ENCODE assay signal across 23 cellular contexts in the genomic region with DNA sequence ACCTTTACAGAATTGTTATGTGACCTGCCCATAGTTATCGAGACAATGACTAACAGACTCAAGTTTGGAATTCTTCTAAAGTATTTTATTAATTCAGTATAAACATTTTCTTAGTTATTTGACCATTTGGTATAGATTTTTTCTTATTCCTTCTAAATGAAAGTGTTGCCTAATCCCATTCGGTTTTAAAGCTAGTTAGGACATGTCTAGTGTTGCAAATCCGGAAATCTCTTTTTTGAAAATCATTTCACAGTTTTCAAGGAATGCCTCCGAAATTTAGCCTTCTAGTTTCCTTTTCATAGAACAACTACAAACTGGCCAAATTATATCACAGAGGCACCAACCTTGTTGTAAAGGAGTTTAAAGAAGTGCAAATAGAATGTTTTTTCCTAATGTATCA.
"Had no signal": no experiment of that assay in that cellular context is flagged by ENCODE, and none has a peak within 500 bp of the region (broad histone marks: within the 10 kb centered on the region; RNA-seq: fewer than 3 reads in every experiment).

No MANE protein-coding gene starts in this region.

- H3K4me1 ChIP-seq: esophagus muscularis mucosa, psoas muscle, right atrium auricular region, thyroid gland, upper lobe of right lung had no signal

- ATAC-seq: activated CD8-positive, alpha-beta memory T cell treated with anti-CD3 and anti-CD28 coated beads, Interleukin-2, amount 10 ng/mL, durations not matched to agents 7 days and 5 days; activated CD8-positive, alpha-beta T cell treated with anti-CD3 and anti-CD28 coated beads for 36 hours; activated naive CD8-positive, alpha-beta T cell treated with anti-CD3 and anti-CD28 coated beads, Interleukin-2, amount 50 U/mL, for 24 hours; left ventricle myocardium superior; psoas muscle; upper lobe of right lung had no signal

- DNase-seq: activated CD4-positive, alpha-beta T cell treated with anti-CD3 and anti-CD28 coated beads for 48 hours; activated CD8-positive, alpha-beta memory T cell treated with anti-CD3 and anti-CD28 coated beads, Interleukin-2, amount 10 ng/mL, durations not matched to agents 7 days and 5 days; activated CD8-positive, alpha-beta T cell treated with anti-CD3 and anti-CD28 coated beads for 36 hours; activated gamma-delta T cell; activated naive CD4-positive, alpha-beta T cell treated with anti-CD3 and anti-CD28 coated beads, Interleukin-2, amount 50 U/mL, for 16 hours; activated naive CD8-positive, alpha-beta T cell treated with anti-CD3 and anti-CD28 coated beads, Interleukin-2, amount 50 U/mL, for 24 hours; activated T-cell treated with anti-CD3 and anti-CD28 coated beads for 4 hours; aorta; brain microvascular endothelial cell; effector memory CD4-positive, alpha-beta T cell; foreskin melanocyte; immature natural killer cell; left ventricle myocardium superior; ovary; psoas muscle; stimulated activated CD4-positive, alpha-beta T cell treated with anti-CD3 and anti-CD28 coated beads, Interleukin-12 subunit alpha, Interleukin-12 subunit beta, amount 100 ng/mL, for 4 hours; stimulated activated CD4-positive, alpha-beta T cell treated with anti-CD3 and anti-CD28 coated beads, Interleukin-1b, Interleukin-23, amount 100 ng/mL, for 48 hours; substantia nigra; thyroid gland; upper lobe of right lung had no signal

- H3K9me3 ChIP-seq: esophagus muscularis mucosa, neutrophil, ovary, psoas muscle, right atrium auricular region, thyroid gland, upper lobe of right lung had no signal

- H3K36me3 ChIP-seq: brain microvascular endothelial cell, esophagus muscularis mucosa, neutrophil, ovary, right atrium auricular region, thyroid gland, upper lobe of right lung had no signal

- H3K27me3 ChIP-seq: brain microvascular endothelial cell, esophagus muscularis mucosa, neutrophil, ovary, right atrium auricular region, thyroid gland, upper lobe of right lung had no signal

- H3K4me3 ChIP-seq: esophagus muscularis mucosa, ovary, psoas muscle, right atrium auricular region, thyroid gland, upper lobe of right lung had no signal

- H3K27ac ChIP-seq: brain microvascular endothelial cell, esophagus muscularis mucosa, neutrophil, ovary, psoas muscle, right atrium auricular region, thyroid gland, upper lobe of right lung had no signal
